In the genomic region with DNA sequence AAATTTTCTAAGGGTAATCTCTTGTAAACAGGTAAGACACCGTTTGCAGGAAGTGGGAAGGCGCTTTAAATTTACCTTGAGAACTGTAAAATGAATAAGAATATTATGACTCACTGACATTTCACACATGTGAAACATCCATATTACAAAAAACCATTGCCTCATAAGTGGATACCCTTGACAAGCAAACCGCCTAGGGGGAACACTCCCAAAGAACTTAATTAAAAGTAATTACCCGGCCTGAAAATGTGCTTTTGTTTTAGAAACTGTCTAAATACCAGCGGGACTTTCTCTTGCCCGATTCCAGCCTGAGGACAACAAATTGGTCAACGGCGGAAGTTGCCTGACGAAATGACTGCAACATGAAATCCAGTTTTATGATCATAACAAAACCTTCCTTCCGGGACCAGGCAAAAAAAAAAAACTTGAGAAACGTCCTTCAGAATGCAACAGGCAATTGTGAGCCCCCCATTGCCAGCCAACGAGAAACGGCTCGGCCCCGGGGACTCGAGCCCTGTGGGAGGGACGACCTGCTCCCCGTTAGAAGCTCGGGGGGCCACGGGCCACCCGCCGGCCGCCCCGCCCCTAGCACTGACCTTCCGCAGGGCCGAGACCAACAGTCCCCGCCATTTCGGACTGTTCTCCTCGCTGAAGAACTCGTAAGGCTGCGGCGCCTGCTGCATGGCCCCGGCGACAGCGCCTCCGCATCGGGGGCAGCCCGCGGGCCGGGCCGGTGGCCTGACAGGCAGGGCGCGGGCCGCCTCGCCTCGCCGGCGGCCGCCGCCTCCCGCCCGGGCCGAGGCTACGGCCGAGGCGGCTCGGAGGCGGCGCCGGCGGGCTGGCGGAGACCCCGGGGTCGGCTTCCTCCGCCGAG, we compare ENCODE assay signal across 8 cellular contexts. TPM values are rescaled to one million over a fixed set of nuclear protein-coding genes. Genes with fewer than 3 reads are reported as not detected.
DNase-seq lines count a peak whose midpoint lies in the region; ATAC-seq and TF ChIP-seq lines count a peak whose summit lies in the region.

No MANE protein-coding gene starts in this region.

- peak overlapping the region; percentile 77 to 97 (median 92) for H3K27ac ChIP-seq in right lobe of liver

- H3K36me3 ChIP-seq in right lobe of liver = no peaks in the 10 kb centered on the region

- peak overlapping the region; percentile 66 to 95 (median 76) for H3K4me3 ChIP-seq in right lobe of liver

- H3K9me3 ChIP-seq in right lobe of liver = no peaks in the 10 kb centered on the region

- WGBS in right lobe of liver (ENCODE audit: insufficient coverage, low coverage, low lambda C conversion rate, missing lambda C conversion rate) = 0% methylated on average over 37 of the region's 66 CpGs

- peaks cover 0 to 28% (median 8%) of the 10 kb centered on the region in 4 donors for H3K4me1 ChIP-seq in right lobe of liver

- no peaks in the 10 kb centered on the region for H3K27me3 Mint-ChIP-seq in activated CD4-positive, alpha-beta T cell treated with anti-CD3 and anti-CD28 coated beads, Interleukin-2, amount 10 ng/mL, durations not matched to agents 7 days and 5 days

- DNase-seq in NCI-H526 (lab: John Stamatoyannopoulos, UW) = peak; percentile 10 to 74
- DNase-seq in NCI-H526 treated with DMSO at 0.1 percent for 48 hours (lab: John Stamatoyannopoulos, UW) = no peak
- peak; percentile 46 for DNase-seq in NCI-H1105 treated with DMSO at 0.1 percent for 48 hours (lab: John Stamatoyannopoulos, UW)
- DNase-seq in activated CD4-positive, alpha-beta T cell treated with anti-CD3 and anti-CD28 coated beads, Interleukin-2, amount 10 ng/mL, durations not matched to agents 7 days and 5 days = peak; percentile 50
- peak; percentile 71 to 73 for DNase-seq in dermis microvascular lymphatic vessel endothelial cell (ENCODE audit: low read depth in 2 of 2)
- DNase-seq in right lobe of liver = peak; percentile 68 to 76 (median 74)
- peak; percentile 18 to 22 for DNase-seq in stimulated activated CD4-positive, alpha-beta T cell treated with anti-CD3 and anti-CD28 coated beads, Interleukin-4, amount 100 ng/mL, for 4 hours

- CTCF ChIA-PET in activated CD4-positive, alpha-beta T cell treated with anti-CD3 and anti-CD28 coated beads, Interleukin-2, amount 10 ng/mL, durations not matched to agents 7 days and 5 days (lab: Charles Lee) = interaction anchor here (0.6 to 0.7 kb wide), 2 partner anchors 54 to 323 kb away, joined by 3 to 5 read pairs; no protein-coding TSS in a partner anchor

- intact Hi-C loops in right lobe of liver (cut with DNase I) = no loop called here

- H3K27ac Mint-ChIP-seq in activated CD4-positive, alpha-beta T cell treated with anti-CD3 and anti-CD28 coated beads, Interleukin-2, amount 10 ng/mL, durations not matched to agents 7 days and 5 days = peak overlapping the region; percentile 94

- H3K36me3 Mint-ChIP-seq in activated CD4-positive, alpha-beta T cell treated with anti-CD3 and anti-CD28 coated beads, Interleukin-2, amount 10 ng/mL, durations not matched to agents 7 days and 5 days (ENCODE audit: low read depth) = peaks cover 15% of the 10 kb centered on the region

- no peaks in the 10 kb centered on the region for H3K27me3 ChIP-seq in right lobe of liver

- H3K9me3 Mint-ChIP-seq in activated CD4-positive, alpha-beta T cell treated with anti-CD3 and anti-CD28 coated beads, Interleukin-2, amount 10 ng/mL, durations not matched to agents 7 days and 5 days = peaks cover 12% of the 10 kb centered on the region

- no peak for TF ChIP-seq POLR2A in right lobe of liver (IDR thresholded peaks at IDR 0.05)

- peak overlapping the region; percentile 82 for H3K4me3 Mint-ChIP-seq in activated CD4-positive, alpha-beta T cell treated with anti-CD3 and anti-CD28 coated beads, Interleukin-2, amount 10 ng/mL, durations not matched to agents 7 days and 5 days

- peak; percentile 39 for ATAC-seq in HG02798 (IDR thresholded peaks at IDR 0.05; ENCODE audit: poor library complexity, unreplicated experiment)
- ATAC-seq in right lobe of liver = peak; percentile 31 to 55 (median 46)

- peak in 1 of 4 donors; percentile 2 for TF ChIP-seq CTCF in right lobe of liver (IDR thresholded peaks at IDR 0.05)

- POLR2A ChIA-PET in activated CD4-positive, alpha-beta T cell treated with anti-CD3 and anti-CD28 coated beads, Interleukin-2, amount 10 ng/mL, durations not matched to agents 7 days and 5 days (lab: Charles Lee) = interaction anchor here (0.6 kb wide), 1 partner anchor 190 kb away, joined by 7 read pairs; no protein-coding TSS in a partner anchor

- H3K4me1 Mint-ChIP-seq in activated CD4-positive, alpha-beta T cell treated with anti-CD3 and anti-CD28 coated beads, Interleukin-2, amount 10 ng/mL, durations not matched to agents 7 days and 5 days = peaks cover 44% of the 10 kb centered on the region

RNA-seq across cellular contexts. Expression of gene SOS2, which starts 0.5 kb away (rescaled TPM):
- 10 to 100 TPM; 19.7 to 21.1 TPM for total RNA-seq in activated CD4-positive, alpha-beta T cell treated with anti-CD3 and anti-CD28 coated beads, Interleukin-2, amount 10 ng/mL, durations not matched to agents 7 days and 5 days
- total RNA-seq in dermis microvascular lymphatic vessel endothelial cell = 19.4 and 26.8 TPM in 2 replicates
- total RNA-seq in right lobe of liver = 10 to 100 TPM in 3 of 6 experiments, 1 to 10 TPM in 3; 9.0 to 12.4 (median 10.3) TPM
